ENCODE assay signal across 12 cellular contexts in genomic region chr11:9203715-9204311, GRCh38.
DNase-seq lines count a peak whose midpoint lies in the region; ATAC-seq, FAIRE-seq and TF ChIP-seq lines count a peak whose summit lies in the region.
"Had no signal": no experiment of that assay in that cellular context is flagged by ENCODE, and none has a peak within 500 bp of the region (broad histone marks: within the 10 kb centered on the region; RNA-seq: fewer than 3 reads in every experiment).

No MANE protein-coding gene starts in this region.

- TF ChIP-seq CTCF in A549 (IDR thresholded peaks at IDR 0.05) (no peak), GM12864 (IDR thresholded peaks at IDR 0.05; ENCODE audit: low read depth, low read length, missing control alignments) (peak; percentile 31), mucosa of descending colon (IDR thresholded peaks at IDR 0.05) (no peak)

- intact Hi-C loops in left ventricle myocardium superior (cut with micrococcal nuclease) = no loop called here
- intact Hi-C loops in mucosa of descending colon (cut with DNase I, micrococcal nuclease) = no loop called here

- peak overlapping the region; percentile 59 for H3K27ac Mint-ChIP-seq in T-helper 17 cell

- H3K4me1 ChIP-seq in A549 (peaks cover 2% of the 10 kb centered on the region; the same call in 1 of the 3 replicates), mucosa of descending colon (ENCODE audit: low read depth) (no peaks in the 10 kb centered on the region)
- H3K4me1 ChIP-seq: prostate gland had no signal

- no peak for TF ChIP-seq POLR2A in A549 (IDR thresholded peaks at IDR 0.05; ENCODE audit: low read length)

- 93% methylated on average over 12 of the region's 12 CpGs for WGBS in A549 (ENCODE audit: missing lambda C conversion rate)

- H3K4me3 ChIP-seq in A549 (no peak overlapping the region), GM12864 (ENCODE audit: low read depth, low read length) (no peak overlapping the region), mucosa of descending colon (no peak overlapping the region)
- H3K4me3 ChIP-seq: prostate gland had no signal

- peaks cover 3% of the 10 kb centered on the region for H3K36me3 Mint-ChIP-seq in T-helper 17 cell (ENCODE audit: low read depth)

- peak; percentile 56 to 71; a peak in 4 of 6 replicates for ATAC-seq in A549
- ATAC-seq in T-helper 17 cell = no peak
- peak; percentile 58 for ATAC-seq in left ventricle myocardium superior
- no peak for ATAC-seq in GM18498 (IDR thresholded peaks at IDR 0.05; ENCODE audit: unreplicated experiment)
- ATAC-seq in mucosa of descending colon = no peak

- TF ChIP-seq EP300 in A549 (IDR thresholded peaks at IDR 0.05) = no peak

- no peak overlapping the region for H3K4me2 ChIP-seq in A549

- DNase-seq in A549 (ENCODE audit: low read depth in 1 of 2, low spot score in 1 of 2) = peak in 1 of 2 experiments; percentile 14
- DNase-seq in GM12864 (ENCODE audit: low read depth) = no peak
- DNase-seq in T-helper 17 cell = no peak
- no peak for DNase-seq in left ventricle myocardium superior
- no peak for DNase-seq in NCI-H1417 treated with DMSO at 0.1 percent for 48 hours (lab: John Stamatoyannopoulos, UW)
- DNase-seq in foreskin melanocyte = no peak
- DNase-seq in mucosa of descending colon = no peak
- DNase-seq: effector CD4-positive, alpha-beta T cell; NCI-H2171 had no signal

- TF ChIP-seq RAD21 in A549 (conservative IDR thresholded peaks at IDR 0.05 in 1 of 2, IDR thresholded peaks at IDR 0.05 in 1 of 2) = 0 out of 5 replicates have a peak, but pooled peaks of 1 of the 2 experiments have one; percentile 37

- H3K27ac ChIP-seq in A549 = no peak overlapping the region
- H3K27ac ChIP-seq: C4-2B, prostate gland had no signal

- POLR2A ChIA-PET in A549 (lab: Yijun Ruan, JAX) = no interaction called here

- H3K9me3 ChIP-seq in A549 = no peaks in the 10 kb centered on the region
- H3K9me3 ChIP-seq in T-helper 17 cell (ENCODE audit: control insufficient read depth, low read length, poor library complexity, severe bottlenecking) = no peaks in the 10 kb centered on the region
- H3K9me3 ChIP-seq in mucosa of descending colon = no peaks in the 10 kb centered on the region
- H3K9me3 ChIP-seq: prostate gland had no signal

- FAIRE-seq in A549 (lab: Jason Lieb, UNC) = no peak

- H3K36me3 ChIP-seq in mucosa of descending colon (ENCODE audit: low read depth) = no peaks in the 10 kb centered on the region
- H3K36me3 ChIP-seq: prostate gland had no signal

- no peak overlapping the region for H3K4me3 Mint-ChIP-seq in T-helper 17 cell

- H3K4me1 Mint-ChIP-seq in T-helper 17 cell = peaks cover 23% of the 10 kb centered on the region

- no peaks in the 10 kb centered on the region for H3K27me3 Mint-ChIP-seq in T-helper 17 cell

- CTCF ChIA-PET in A549 (lab: Yijun Ruan, JAX) = interaction anchor here (0.8 to 1.9 kb wide), 2 partner anchors 15 to 18 kb away, joined by 3 to 5 read pairs; no protein-coding TSS in a partner anchor

TF ChIP-seq in A549, 52 proteins besides CTCF, POLR2A, EP300 and RAD21:
- TF ChIP-seq MAZ (IDR thresholded peaks at IDR 0.05; ENCODE audit: borderline replicate concordance, low read depth, low read length) = no peak
- TF ChIP-seq RNF2 (IDR thresholded peaks at IDR 0.05; ENCODE audit: borderline replicate concordance, low read depth) = no peak
- no peak for TF ChIP-seq REST (IDR thresholded peaks at IDR 0.05)
- TF ChIP-seq CHD2 (IDR thresholded peaks at IDR 0.05; ENCODE audit: low read length, partially characterized antibody) = no peak
- TF ChIP-seq KDM1A (IDR thresholded peaks at IDR 0.05; ENCODE audit: low read depth) = no peak
- no peak for TF ChIP-seq MAFK (IDR thresholded peaks at IDR 0.05; ENCODE audit: partially characterized antibody)
- TF ChIP-seq FOXS1 (CRISPR knock-in tag; IDR thresholded peaks at IDR 0.05) = no peak
- no peak for TF ChIP-seq EHF (CRISPR knock-in tag; IDR thresholded peaks at IDR 0.05)
- TF ChIP-seq HEYL (CRISPR knock-in tag; IDR thresholded peaks at IDR 0.05) = no peak
- TF ChIP-seq CBX2 (IDR thresholded peaks at IDR 0.05; ENCODE audit: borderline replicate concordance, low read depth) = no peak
- TF ChIP-seq HES2 (IDR thresholded peaks at IDR 0.05) = no peak
- TF ChIP-seq KDM5A (IDR thresholded peaks at IDR 0.05) = no peak
TF ChIP-seq in A549: peak in this region for 0.

Comparison
In these comparisons a context has a peak if more than half of its experiments do, and no peak if none do; other contexts are left out.
1. ATAC-seq: peak in A549 (2 of 2) and left ventricle myocardium superior (single experiment); none in T-helper 17 cell (single experiment), GM18498 (single experiment) and mucosa of descending colon (single experiment).